In the genomic region with DNA sequence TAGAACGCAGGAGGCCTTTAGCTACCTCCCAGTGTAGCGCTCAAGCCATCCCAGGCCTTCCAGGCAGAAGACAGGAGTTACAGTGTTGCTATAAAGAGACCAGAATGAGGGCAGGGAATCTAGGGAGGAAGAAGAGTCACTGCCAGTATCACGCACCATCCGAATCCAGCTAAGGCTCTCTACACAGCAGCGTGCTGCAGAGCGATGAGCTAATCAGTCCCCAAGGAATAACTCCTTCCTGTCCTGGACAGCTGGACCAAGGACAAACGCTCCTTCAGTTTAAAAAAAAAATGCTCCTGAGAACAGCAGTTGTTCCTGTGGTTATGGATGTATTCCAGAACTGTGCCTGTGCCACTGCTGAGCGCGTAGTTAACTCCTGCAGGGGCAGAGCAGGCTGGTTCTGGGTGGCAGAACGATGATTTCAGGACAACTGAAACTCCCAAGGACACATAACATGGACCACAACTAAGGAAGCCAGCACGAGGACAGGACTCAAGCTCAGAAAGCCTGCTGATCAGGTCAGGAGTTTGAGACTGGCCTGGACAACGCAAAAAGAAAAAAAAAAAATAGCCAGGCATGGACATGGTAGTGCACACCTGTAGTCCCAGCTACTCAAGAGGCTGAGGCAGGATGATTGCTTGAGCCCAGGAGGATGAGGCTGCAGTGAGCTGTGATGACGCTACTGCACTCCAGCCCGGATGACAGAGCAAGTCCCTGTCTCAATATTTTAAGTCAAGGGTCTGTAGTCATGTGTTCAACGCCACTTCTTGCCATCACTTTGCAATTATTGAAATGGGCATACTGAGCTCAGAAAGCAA, we compare ENCODE assay signal across 1 cellular context.
TF ChIP-seq lines count a peak whose summit lies in the region.

No MANE protein-coding gene starts in this region.

TF ChIP-seq in GM12878, 131 proteins besides CTCF, POLR2A, EP300 and RAD21:
- TF ChIP-seq SREBF2 (IDR thresholded peaks at IDR 0.05; ENCODE audit: low read length) (no peak), EED (IDR thresholded peaks at IDR 0.05; ENCODE audit: low read depth) (no peak), NFXL1 (IDR thresholded peaks at IDR 0.05; ENCODE audit: borderline replicate concordance) (no peak), POLR2AphosphoS5 (IDR thresholded peaks at IDR 0.05; ENCODE audit: low read length) (no peak), YBX1 (IDR thresholded peaks at IDR 0.05) (no peak), RB1 (IDR thresholded peaks at IDR 0.05; ENCODE audit: borderline replicate concordance) (no peak), CBFB (IDR thresholded peaks at IDR 0.05; ENCODE audit: low read depth) (no peak), GABPA (IDR thresholded peaks at IDR 0.05; ENCODE audit: low read depth) (no peak), TARDBP (IDR thresholded peaks at IDR 0.05; ENCODE audit: borderline replicate concordance) (no peak)
- TF ChIP-seq, protein P1, sequence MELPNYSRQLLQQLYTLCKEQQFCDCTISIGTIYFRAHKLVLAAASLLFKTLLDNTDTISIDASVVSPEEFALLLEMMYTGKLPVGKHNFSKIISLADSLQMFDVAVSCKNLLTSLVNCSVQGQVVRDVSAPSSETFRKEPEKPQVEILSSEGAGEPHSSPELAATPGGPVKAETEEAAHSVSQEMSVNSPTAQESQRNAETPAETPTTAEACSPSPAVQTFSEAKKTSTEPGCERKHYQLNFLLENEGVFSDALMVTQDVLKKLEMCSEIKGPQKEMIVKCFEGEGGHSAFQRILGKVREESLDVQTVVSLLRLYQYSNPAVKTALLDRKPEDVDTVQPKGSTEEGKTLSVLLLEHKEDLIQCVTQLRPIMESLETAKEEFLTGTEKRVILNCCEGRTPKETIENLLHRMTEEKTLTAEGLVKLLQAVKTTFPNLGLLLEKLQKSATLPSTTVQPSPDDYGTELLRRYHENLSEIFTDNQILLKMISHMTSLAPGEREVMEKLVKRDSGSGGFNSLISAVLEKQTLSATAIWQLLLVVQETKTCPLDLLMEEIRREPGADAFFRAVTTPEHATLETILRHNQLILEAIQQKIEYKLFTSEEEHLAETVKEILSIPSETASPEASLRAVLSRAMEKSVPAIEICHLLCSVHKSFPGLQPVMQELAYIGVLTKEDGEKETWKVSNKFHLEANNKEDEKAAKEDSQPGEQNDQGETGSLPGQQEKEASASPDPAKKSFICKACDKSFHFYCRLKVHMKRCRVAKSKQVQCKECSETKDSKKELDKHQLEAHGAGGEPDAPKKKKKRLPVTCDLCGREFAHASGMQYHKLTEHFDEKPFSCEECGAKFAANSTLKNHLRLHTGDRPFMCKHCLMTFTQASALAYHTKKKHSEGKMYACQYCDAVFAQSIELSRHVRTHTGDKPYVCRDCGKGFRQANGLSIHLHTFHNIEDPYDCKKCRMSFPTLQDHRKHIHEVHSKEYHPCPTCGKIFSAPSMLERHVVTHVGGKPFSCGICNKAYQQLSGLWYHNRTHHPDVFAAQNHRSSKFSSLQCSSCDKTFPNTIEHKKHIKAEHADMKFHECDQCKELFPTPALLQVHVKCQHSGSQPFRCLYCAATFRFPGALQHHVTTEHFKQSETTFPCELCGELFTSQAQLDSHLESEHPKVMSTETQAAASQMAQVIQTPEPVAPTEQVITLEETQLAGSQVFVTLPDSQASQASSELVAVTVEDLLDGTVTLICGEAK (IDR thresholded peaks at IDR 0.05; ENCODE audit: borderline replicate concordance) = no peak
- TF ChIP-seq, protein P2, sequence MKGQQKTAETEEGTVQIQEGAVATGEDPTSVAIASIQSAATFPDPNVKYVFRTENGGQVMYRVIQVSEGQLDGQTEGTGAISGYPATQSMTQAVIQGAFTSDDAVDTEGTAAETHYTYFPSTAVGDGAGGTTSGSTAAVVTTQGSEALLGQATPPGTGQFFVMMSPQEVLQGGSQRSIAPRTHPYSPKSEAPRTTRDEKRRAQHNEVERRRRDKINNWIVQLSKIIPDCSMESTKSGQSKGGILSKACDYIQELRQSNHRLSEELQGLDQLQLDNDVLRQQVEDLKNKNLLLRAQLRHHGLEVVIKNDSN (IDR thresholded peaks at IDR 0.05; ENCODE audit: borderline replicate concordance, extremely low read length, insufficient read depth, low read depth, low read length) = no peak
